11 cellular contexts compared by ENCODE assay signal in genomic region chr18:65567372-65567771, GRCh38.
DNase-seq lines count a peak whose midpoint lies in the region; ATAC-seq and TF ChIP-seq lines count a peak whose summit lies in the region.
"Had no signal": no experiment of that assay in that cellular context is flagged by ENCODE, and none has a peak within 500 bp of the region (broad histone marks: within the 10 kb centered on the region; RNA-seq: fewer than 3 reads in every experiment).

No MANE protein-coding gene starts in this region.

- no peaks in the 10 kb centered on the region for H4K20me1 ChIP-seq in osteoblast (ENCODE audit: insufficient read depth, low read length)

- H3K4me3 ChIP-seq in BE2C (ENCODE audit: low read depth, low read length), result no peak overlapping the region
- H3K4me3 ChIP-seq in Panc1 (ENCODE audit: low read depth in 2 of 2, low read length in 2 of 2), result no peak overlapping the region
- H3K4me3 ChIP-seq in osteoblast (ENCODE audit: insufficient read depth, low read length), result no peak overlapping the region

- in situ Hi-C loops in Panc1 (cut with HindIII; ENCODE audit: low pct_unique_long_range_greater_than_20kb, low sequenced_read_pairs), result no loop called here

- H3K9me3 ChIP-seq in BE2C (no peaks in the 10 kb centered on the region), Panc1 (ENCODE audit: control insufficient read depth, insufficient read depth, low read depth, low read length) (no peaks in the 10 kb centered on the region), osteoblast (ENCODE audit: low read depth, low read length) (no peaks in the 10 kb centered on the region)

- H3K36me3 ChIP-seq in BE2C (no peaks in the 10 kb centered on the region), Panc1 (ENCODE audit: control insufficient read depth, insufficient read depth, low read length) (no peaks in the 10 kb centered on the region), osteoblast (ENCODE audit: insufficient read depth, low read length) (no peaks in the 10 kb centered on the region)

- no peaks in the 10 kb centered on the region for H3K79me2 ChIP-seq in osteoblast (ENCODE audit: insufficient read depth, low read length)

- BruUV-seq in Panc1 (replicated peaks; lab: Mats Ljungman, UMichigan), result no TSS peak

- H3K4me1 ChIP-seq in BE2C, result no peaks in the 10 kb centered on the region
- H3K4me1 ChIP-seq in Panc1 (ENCODE audit: control insufficient read depth, insufficient read depth, low read length), result no peaks in the 10 kb centered on the region
- H3K4me1 ChIP-seq in osteoblast (ENCODE audit: insufficient read depth, low read length), result no peaks in the 10 kb centered on the region

- TF ChIP-seq CTCF in BE2C (IDR thresholded peaks at IDR 0.05; ENCODE audit: low read depth, low read length) (peak; percentile 65), Panc1 (IDR thresholded peaks at IDR 0.05) (peak; percentile 29; the same call in 1 of the 2 replicates), osteoblast (IDR thresholded peaks at IDR 0.05; ENCODE audit: extremely low read depth, low read depth, low read length) (no peak)

- CTCF ChIA-PET in Panc1 (lab: Charles Lee), result interaction anchor here (0.6 kb wide), 1 partner anchor 15 kb away, joined by 3 read pairs; no protein-coding TSS in a partner anchor

- TF ChIP-seq RAD21 in Ishikawa (IDR thresholded peaks at IDR 0.05; ENCODE audit: low read depth), result peak; percentile 50

- TF ChIP-seq EP300 in Ishikawa (IDR thresholded peaks at IDR 0.05; ENCODE audit: borderline replicate concordance), result no peak

- H3K27me3 ChIP-seq in BE2C, result no peaks in the 10 kb centered on the region
- H3K27me3 ChIP-seq in Panc1 (ENCODE audit: control insufficient read depth, insufficient read depth, low read length), result no peaks in the 10 kb centered on the region
- H3K27me3 ChIP-seq in osteoblast (ENCODE audit: insufficient read depth, low read length), result no peaks in the 10 kb centered on the region

- POLR2A ChIA-PET in Panc1 (lab: Charles Lee), result no interaction called here

- ATAC-seq in Panc1 (no peak), HG03025 (IDR thresholded peaks at IDR 0.05; ENCODE audit: low FRiP score, unreplicated experiment) (no peak)
- ATAC-seq: left cardiac atrium; stimulated activated naive CD8-positive, alpha-beta T cell treated with anti-CD3 and anti-CD28 coated beads, Interleukin-15, amount 100 ng/mL, for 72 hours had no signal

- H3K27ac ChIP-seq in Panc1 (ENCODE audit: low read length) (no peak overlapping the region), osteoblast (ENCODE audit: low read depth, low read length) (no peak overlapping the region)

- DNase-seq in BE2C (no peak), Panc1 (ENCODE audit: low read depth, low spot score) (no peak), foreskin melanocyte (peak; percentile 11), osteoblast (ENCODE audit: insufficient read length, low spot score, missing footprints) (no peak), middle frontal gyrus (ENCODE audit: extremely low spot score, low spot score) (no peak)
- no peak for DNase-seq in activated naive CD4-positive, alpha-beta T cell treated with Interleukin-2 at 50 U/mL for 16 hours
- DNase-seq: effector CD4-positive, alpha-beta T cell; left cardiac atrium; stimulated activated naive CD8-positive, alpha-beta T cell treated with anti-CD3 and anti-CD28 coated beads, Interleukin-15, amount 100 ng/mL, for 72 hours had no signal

- no peak overlapping the region for H3K4me2 ChIP-seq in osteoblast (ENCODE audit: insufficient read depth, low read length)

- no peak overlapping the region for H2AFZ ChIP-seq in osteoblast (ENCODE audit: low read length)

- intact Hi-C loops in Panc1 (cut with micrococcal nuclease; ENCODE audit: unreplicated experiment), result no loop called here

TF ChIP-seq in Ishikawa, 13 proteins besides CTCF, POLR2A, EP300 and RAD21:
- TF ChIP-seq TAF1 (IDR thresholded peaks at IDR 0.05; ENCODE audit: low read depth), result no peak
- no peak for TF ChIP-seq FOXM1 (IDR thresholded peaks at IDR 0.05; ENCODE audit: borderline replicate concordance, low read depth)
- TF ChIP-seq CEBPB (IDR thresholded peaks at IDR 0.05), result no peak
- TF ChIP-seq YY1 (IDR thresholded peaks at IDR 0.05; ENCODE audit: low read depth), result no peak
- TF ChIP-seq NFIC (IDR thresholded peaks at IDR 0.05), result no peak
- no peak for TF ChIP-seq EGR1 (IDR thresholded peaks at IDR 0.05)
- no peak for TF ChIP-seq TEAD4 (IDR thresholded peaks at IDR 0.05)
- no peak for TF ChIP-seq MAX (IDR thresholded peaks at IDR 0.05)
- TF ChIP-seq USF1 (IDR thresholded peaks at IDR 0.05), result no peak
- TF ChIP-seq CREB1 (IDR thresholded peaks at IDR 0.05; ENCODE audit: low read depth), result no peak
- no peak for TF ChIP-seq ZBTB7A (IDR thresholded peaks at IDR 0.05; ENCODE audit: low read depth)
- TF ChIP-seq REST (IDR thresholded peaks at IDR 0.05; ENCODE audit: low read depth), result no peak
- no peak for TF ChIP-seq TCF12 (IDR thresholded peaks at IDR 0.05; ENCODE audit: low read depth)
TF ChIP-seq in Ishikawa: peak in this region for 0.
